ENCODE assay signal across 25 cellular contexts in the genomic region with DNA sequence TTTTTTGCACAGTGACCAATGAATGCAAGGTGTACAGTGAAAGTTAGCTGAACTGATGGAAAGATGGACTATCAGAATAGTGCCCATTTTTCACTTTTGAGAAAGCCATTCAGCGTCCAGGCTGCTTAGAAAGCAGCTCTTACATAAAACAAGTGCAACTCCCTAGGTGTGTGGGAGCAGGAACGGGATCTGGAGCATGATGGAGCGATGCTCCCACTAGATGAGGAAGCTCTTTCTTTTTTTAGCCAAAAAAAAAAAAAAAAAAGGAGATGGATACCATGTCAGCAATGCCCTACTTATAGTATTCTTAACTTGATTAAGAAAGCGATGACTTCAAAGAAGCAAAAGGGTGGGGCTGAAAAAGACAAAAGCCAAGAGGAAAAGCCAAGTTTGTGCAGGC.
"Had no signal": no experiment of that assay in that cellular context is flagged by ENCODE, and none has a peak within 500 bp of the region (broad histone marks: within the 10 kb centered on the region; RNA-seq: fewer than 3 reads in every experiment).

No MANE protein-coding gene starts in this region.

- H3K4me1 ChIP-seq: neural progenitor cell, pancreas, prostate gland, right lobe of liver, sigmoid colon, testis, tibial artery, transverse colon, upper lobe of right lung had no signal

- H3K27me3 ChIP-seq: neural progenitor cell, pancreas, right lobe of liver, sigmoid colon, suprapubic skin, testis, tibial artery, transverse colon, upper lobe of right lung had no signal

- H2AFZ ChIP-seq: neural progenitor cell had no signal

- H3K27ac ChIP-seq: neural progenitor cell, pancreas, prostate gland, right lobe of liver, sigmoid colon, suprapubic skin, testis, tibial artery, transverse colon, upper lobe of right lung had no signal

- FAIRE-seq: pancreas, small intestine had no signal

- H3K36me3 ChIP-seq: neural progenitor cell, pancreas, prostate gland, right lobe of liver, sigmoid colon, suprapubic skin, tibial artery, transverse colon, upper lobe of right lung had no signal

- H3K4me2 ChIP-seq: neural progenitor cell had no signal

- ATAC-seq: naive thymus-derived CD4-positive, alpha-beta T cell; natural killer cell; pancreas; right cardiac atrium; right lobe of liver; stimulated activated memory B cell treated with anti-CD40 and anti-IgM and Interleukin-4, amounts not matched to agents 10 μg/mL and 1 μg/mL and 100 μg/mL, for 72 hours; stimulated activated naive CD8-positive, alpha-beta T cell treated with anti-CD3 and anti-CD28 coated beads, Interleukin-15, amount 100 ng/mL, for 72 hours; stimulated activated naive CD8-positive, alpha-beta T cell treated with anti-CD3 and anti-CD28 coated beads, Interleukin-15, Interleukin-2, amounts not matched to agents 100 U/mL and 50 U/mL, for 24 hours; upper lobe of right lung had no signal

- H3K9me3 ChIP-seq: pancreas, prostate gland, right lobe of liver, sigmoid colon, suprapubic skin, testis, tibial artery, transverse colon, upper lobe of right lung had no signal

- H3K4me3 ChIP-seq: neural progenitor cell, pancreas, prostate gland, right lobe of liver, sigmoid colon, suprapubic skin, testis, tibial artery, transverse colon, upper lobe of right lung had no signal

- H3K9ac ChIP-seq: neural progenitor cell had no signal

- DNase-seq: naive thymus-derived CD4-positive, alpha-beta T cell; natural killer cell; occipital lobe; pancreas; right cardiac atrium; right lobe of liver; sigmoid colon; small intestine; stimulated activated CD4-positive, alpha-beta T cell treated with anti-CD3 and anti-CD28 coated beads, Interleukin-15, amount 100 ng/mL, for 24 hours; stimulated activated CD4-positive, alpha-beta T cell treated with anti-CD3 and anti-CD28 coated beads, Interleukin-2, amount 100 ng/mL, for 24 hours; stimulated activated CD4-positive, alpha-beta T cell treated with anti-CD3 and anti-CD28 coated beads, Interleukin-4, amount 100 ng/mL, for 1 hour; stimulated activated CD4-positive, alpha-beta T cell treated with anti-CD3 and anti-CD28 coated beads, Interleukin-4, amount 100 ng/mL, for 4 hours; stimulated activated CD8-positive, alpha-beta memory T cell treated with anti-CD3 and anti-CD28 coated beads, Interleukin-4, amount 100 ng/mL, for 48 hours; stimulated activated naive CD4-positive, alpha-beta T cell; stimulated activated naive CD8-positive, alpha-beta T cell treated with anti-CD3 and anti-CD28 coated beads, Interleukin-15, amount 100 ng/mL, for 72 hours; stimulated activated naive CD8-positive, alpha-beta T cell treated with anti-CD3 and anti-CD28 coated beads, Interleukin-15, Interleukin-2, amounts not matched to agents 100 U/mL and 50 U/mL, for 24 hours; substantia nigra; testis; tibial artery; transverse colon; upper lobe of right lung had no signal
